18 cellular contexts compared by ENCODE assay signal in the genomic region with DNA sequence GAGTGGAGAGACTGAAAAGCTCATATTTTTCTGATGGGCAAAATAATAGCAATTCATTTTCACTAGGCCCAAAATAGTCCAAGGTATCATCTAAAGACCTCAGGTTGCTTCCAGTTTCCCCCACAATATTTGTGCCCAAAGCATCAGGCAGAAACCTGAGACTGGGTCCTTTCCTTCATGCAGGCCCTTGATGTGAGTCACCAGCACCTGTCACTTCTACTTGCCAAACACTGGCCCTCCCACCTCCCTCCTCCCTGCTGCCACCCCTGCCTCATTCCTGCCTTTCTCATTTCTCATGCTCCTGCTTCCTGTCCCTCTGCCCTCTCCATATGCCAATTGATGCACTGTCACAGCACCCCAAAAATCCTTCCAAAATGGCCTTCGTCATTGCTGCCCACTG.
A peak's percentile ranks its signal among the peaks of the same experiment; 100 is the strongest.
DNase-seq lines count a peak whose midpoint lies in the region; ATAC-seq and TF ChIP-seq lines count a peak whose summit lies in the region.
"Had no signal": no experiment of that assay in that cellular context is flagged by ENCODE, and none has a peak within 500 bp of the region (broad histone marks: within the 10 kb centered on the region; RNA-seq: fewer than 3 reads in every experiment).

No MANE protein-coding gene starts in this region.

- H3K4me3 Mint-ChIP-seq in immature natural killer cell: no peak overlapping the region
- H3K4me3 Mint-ChIP-seq: activated CD8-positive, alpha-beta T cell treated with anti-CD3 and anti-CD28 coated beads, Interleukin-2, amount 10 ng/mL, durations not matched to agents 7 days and 5 days; activated naive CD8-positive, alpha-beta T cell treated with anti-CD3 and anti-CD28 coated beads, Interleukin-2, amount 50 U/mL, for 24 hours; stimulated activated naive B cell treated with anti-CD40 and anti-IgM and Interleukin-4, amounts not matched to agents 10 μg/mL and 1 μg/mL and 100 μg/mL, for 72 hours had no signal

- ATAC-seq in GM21529 (IDR thresholded peaks at IDR 0.05; ENCODE audit: unreplicated experiment) (peak; percentile 47), gastroesophageal sphincter (no peak)
- ATAC-seq: activated CD8-positive, alpha-beta T cell treated with anti-CD3 and anti-CD28 coated beads, Interleukin-2, amount 10 ng/mL, durations not matched to agents 7 days and 5 days; activated naive CD8-positive, alpha-beta T cell treated with anti-CD3 and anti-CD28 coated beads, Interleukin-2, amount 50 U/mL, for 24 hours; heart left ventricle; stimulated activated naive B cell treated with anti-CD40 and anti-IgM and Interleukin-4, amounts not matched to agents 10 μg/mL and 1 μg/mL and 100 μg/mL, for 72 hours had no signal

- H3K36me3 ChIP-seq in hepatocyte (replicated peaks; ENCODE audit: insufficient read depth, low read depth) (no peaks in the 10 kb centered on the region), gastroesophageal sphincter (no peaks in the 10 kb centered on the region), testis (ENCODE audit: low read depth, missing control alignments) (no peaks in the 10 kb centered on the region)
- H3K36me3 ChIP-seq: breast epithelium, heart left ventricle, tibial artery had no signal

- no peak for TF ChIP-seq EP300 in gastroesophageal sphincter (IDR thresholded peaks at IDR 0.05)

- intact Hi-C loops in testis (cut with DNase I; ENCODE audit: low total_unique reads): no loop called here

- H3K4me2 ChIP-seq in hepatocyte: no peak overlapping the region

- no peaks in the 10 kb centered on the region for H3K4me1 ChIP-seq in hepatocyte (ENCODE audit: insufficient read depth)
- no peaks in the 10 kb centered on the region for H3K4me1 ChIP-seq in gastroesophageal sphincter
- H3K4me1 ChIP-seq in testis: no peaks in the 10 kb centered on the region
- H3K4me1 ChIP-seq: breast epithelium, Caco-2, heart left ventricle, tibial artery had no signal

- H3K36me3 Mint-ChIP-seq in immature natural killer cell: no peaks in the 10 kb centered on the region
- H3K36me3 Mint-ChIP-seq: stimulated activated naive B cell treated with anti-CD40 and anti-IgM and Interleukin-4, amounts not matched to agents 10 μg/mL and 1 μg/mL and 100 μg/mL, for 72 hours had no signal

- H3K4me3 ChIP-seq in hepatocyte (no peak overlapping the region), gastroesophageal sphincter (no peak overlapping the region), testis (no peak overlapping the region)
- H3K4me3 ChIP-seq: breast epithelium, heart left ventricle, tibial artery had no signal

- H2AFZ ChIP-seq in hepatocyte: no peak overlapping the region

- H3K4me1 Mint-ChIP-seq in immature natural killer cell: peaks cover 3 to 6% of the 10 kb centered on the region in 2 donors
- H3K4me1 Mint-ChIP-seq: activated naive CD8-positive, alpha-beta T cell treated with anti-CD3 and anti-CD28 coated beads, Interleukin-2, amount 50 U/mL, for 24 hours had no signal

- H3K27me3 Mint-ChIP-seq in immature natural killer cell (ENCODE audit: low read depth in 3 of 3): peaks cover 4 to 14% (median 4%) of the 10 kb centered on the region in 3 donors

- TF ChIP-seq POLR2A in gastroesophageal sphincter (IDR thresholded peaks at IDR 0.05) (no peak), testis (IDR thresholded peaks at IDR 0.05) (no peak)

- DNase-seq in COR-L47 (lab: John Stamatoyannopoulos, UW) (peak; percentile 40), NCI-H524 treated with DMSO at 0.1 percent for 48 hours (lab: John Stamatoyannopoulos, UW) (peak; percentile 72), hepatocyte (ENCODE audit: low spot score) (peak; percentile 2), testis (no peak), immature natural killer cell (no peak), HEK293T (ENCODE audit: extremely low spot score) (no peak)
- DNase-seq: activated CD8-positive, alpha-beta T cell treated with anti-CD3 and anti-CD28 coated beads, Interleukin-2, amount 10 ng/mL, durations not matched to agents 7 days and 5 days; activated naive CD8-positive, alpha-beta T cell treated with anti-CD3 and anti-CD28 coated beads, Interleukin-2, amount 50 U/mL, for 24 hours; Caco-2; heart left ventricle; Kasumi-1; NCI-H187; stimulated activated CD4-positive, alpha-beta T cell treated with anti-CD3 and anti-CD28 coated beads, Interleukin-12 subunit alpha, Interleukin-12 subunit beta, amount 100 ng/mL, for 4 hours; stimulated activated naive B cell treated with anti-CD40 and anti-IgM and Interleukin-4, amounts not matched to agents 10 μg/mL and 1 μg/mL and 100 μg/mL, for 72 hours; tibial artery had no signal

- H3K9me2 ChIP-seq in hepatocyte (replicated peaks; ENCODE audit: insufficient read depth): no peaks in the 10 kb centered on the region

- no peaks in the 10 kb centered on the region for H3K79me2 ChIP-seq in hepatocyte

- TF ChIP-seq CTCF in hepatocyte (IDR thresholded peaks at IDR 0.05; ENCODE audit: poor library complexity) (no peak), gastroesophageal sphincter (IDR thresholded peaks at IDR 0.05) (no peak), testis (IDR thresholded peaks at IDR 0.05) (no peak)

- 75% methylated on average over 1 of the region's 1 CpG for WGBS in hepatocyte (ENCODE audit: low lambda C conversion rate, missing lambda C conversion rate)
- 75 to 90% methylated on average over 1 of the region's 1 CpG for WGBS in gastroesophageal sphincter (ENCODE audit: low coverage in 1 of 2), 2 donors
- 96 to 100% methylated on average over 1 of the region's 1 CpG for WGBS in testis, 2 donors

- no peaks in the 10 kb centered on the region for H3K9me3 ChIP-seq in hepatocyte (ENCODE audit: low read depth)
- peaks cover 0 to 15% (median 0%) of the 10 kb centered on the region in 3 donors for H3K9me3 ChIP-seq in gastroesophageal sphincter
- H3K9me3 ChIP-seq in testis: no peaks in the 10 kb centered on the region

- peaks cover 0 to 7% (median 5%) of the 10 kb centered on the region in 6 donors for H3K9me3 Mint-ChIP-seq in immature natural killer cell

- no peaks in the 10 kb centered on the region for H4K20me1 ChIP-seq in hepatocyte (ENCODE audit: insufficient read depth, poor library complexity, severe bottlenecking)

- H3K27ac ChIP-seq in hepatocyte: no peak overlapping the region
- no peak overlapping the region for H3K27ac ChIP-seq in gastroesophageal sphincter
- H3K27ac ChIP-seq in testis: no peak overlapping the region
- H3K27ac ChIP-seq: breast epithelium, heart left ventricle, tibial artery had no signal

- POLR2A ChIA-PET in HEK293T (lab: Yijun Ruan, JAX): no interaction called here

- no peak overlapping the region for H3K27ac Mint-ChIP-seq in immature natural killer cell
- H3K27ac Mint-ChIP-seq: activated CD8-positive, alpha-beta T cell treated with anti-CD3 and anti-CD28 coated beads, Interleukin-2, amount 10 ng/mL, durations not matched to agents 7 days and 5 days; activated naive CD8-positive, alpha-beta T cell treated with anti-CD3 and anti-CD28 coated beads, Interleukin-2, amount 50 U/mL, for 24 hours; stimulated activated naive B cell treated with anti-CD40 and anti-IgM and Interleukin-4, amounts not matched to agents 10 μg/mL and 1 μg/mL and 100 μg/mL, for 72 hours had no signal

- CTCF ChIA-PET in HEK293T (lab: Yijun Ruan, JAX): no interaction called here

- H3K27me3 ChIP-seq in hepatocyte: no peaks in the 10 kb centered on the region
- H3K27me3 ChIP-seq in gastroesophageal sphincter: peaks cover 5% of the 10 kb centered on the region
- no peaks in the 10 kb centered on the region for H3K27me3 ChIP-seq in testis
- H3K27me3 ChIP-seq: breast epithelium had no signal

TF ChIP-seq in HEK293T, 16 proteins besides CTCF, POLR2A, EP300 and RAD21:
- TF ChIP-seq HDGF (IDR thresholded peaks at IDR 0.05; ENCODE audit: borderline replicate concordance): no peak
- TF ChIP-seq ARNT (IDR thresholded peaks at IDR 0.05): no peak
- TF ChIP-seq TARDBP (IDR thresholded peaks at IDR 0.05): no peak
- TF ChIP-seq FOXM1 (IDR thresholded peaks at IDR 0.05; ENCODE audit: borderline replicate concordance): no peak
- no peak for TF ChIP-seq FOXA1 (IDR thresholded peaks at IDR 0.05)
- TF ChIP-seq CTBP1 (IDR thresholded peaks at IDR 0.05; ENCODE audit: borderline replicate concordance): no peak
- no peak for TF ChIP-seq ZNF384 (IDR thresholded peaks at IDR 0.05)
- TF ChIP-seq NFRKB (IDR thresholded peaks at IDR 0.05): no peak
- TF ChIP-seq SP1 (IDR thresholded peaks at IDR 0.05): no peak

Comparison
In these comparisons a context has a peak if more than half of its experiments do, and no peak if none do; other contexts are left out.
1. DNase-seq: peak in COR-L47 (single experiment), NCI-H524 treated with DMSO at 0.1 percent for 48 hours (single experiment) and hepatocyte (single experiment); none in testis (single experiment), immature natural killer cell (0 of 3) and HEK293T (single experiment).